In genomic region chr4:22733816-22734215, GRCh38 we compare ENCODE assay signal across 32 cellular contexts. TPM values are rescaled to one million over a fixed set of nuclear protein-coding genes. Genes with fewer than 3 reads are reported as not detected.
"Had no signal": no experiment of that assay in that cellular context is flagged by ENCODE, and none has a peak within 500 bp of the region (broad histone marks: within the 10 kb centered on the region; RNA-seq: fewer than 3 reads in every experiment).

No MANE protein-coding gene starts in this region.

- ATAC-seq: effector memory CD8-positive, alpha-beta T cell; esophagus mucosa; gastrocnemius medialis; heart right ventricle; left cardiac atrium; left lung; left ventricle myocardium superior; lower lobe of right lung; mucosa of descending colon; naive thymus-derived CD8-positive, alpha-beta T cell had no signal

- H3K36me3 ChIP-seq: esophagus squamous epithelium, gastrocnemius medialis, heart right ventricle, left lung, lower lobe of right lung had no signal

- H3K27ac Mint-ChIP-seq: dendritic cell treated with granulocyte-macrophage colony-stimulating factor and Interleukin-4, amounts not matched to agents 40 ng/mL and 50 ng/mL, for 4 days; effector memory CD8-positive, alpha-beta T cell; endodermal cell; mesothelial cell of epicardium; naive B cell; naive thymus-derived CD8-positive, alpha-beta T cell had no signal

- H3K4me3 ChIP-seq: esophagus squamous epithelium, gastrocnemius medialis, heart right ventricle, left lung, lower lobe of right lung, mucosa of descending colon had no signal

- FAIRE-seq: endometrium, keratinocyte had no signal

- H3K9me3 ChIP-seq: esophagus squamous epithelium, gastrocnemius medialis, heart right ventricle, left lung, lower lobe of right lung, mucosa of descending colon had no signal

- H3K27me3 Mint-ChIP-seq: dendritic cell treated with granulocyte-macrophage colony-stimulating factor and Interleukin-4, amounts not matched to agents 40 ng/mL and 50 ng/mL, for 4 days; effector memory CD8-positive, alpha-beta T cell had no signal

- H3K4me1 ChIP-seq: esophagus squamous epithelium, gastrocnemius medialis, heart right ventricle, left lung, lower lobe of right lung had no signal

- H3K9me3 Mint-ChIP-seq: dendritic cell treated with granulocyte-macrophage colony-stimulating factor and Interleukin-4, amounts not matched to agents 40 ng/mL and 50 ng/mL, for 4 days; endodermal cell; mesothelial cell of epicardium had no signal

- H3K36me3 Mint-ChIP-seq: mesothelial cell of epicardium; naive B cell; naive thymus-derived CD8-positive, alpha-beta T cell had no signal

- H3K4me3 Mint-ChIP-seq: dendritic cell treated with granulocyte-macrophage colony-stimulating factor and Interleukin-4, amounts not matched to agents 40 ng/mL and 50 ng/mL, for 4 days; effector memory CD8-positive, alpha-beta T cell; endodermal cell; mesothelial cell of epicardium; naive B cell; naive thymus-derived CD8-positive, alpha-beta T cell had no signal

- DNase-seq: cortex of kidney; effector CD8-positive, alpha-beta T cell; effector memory CD8-positive, alpha-beta T cell; endodermal cell; erythroblast; esophagus squamous epithelium; foreskin fibroblast; foreskin melanocyte; gastrocnemius medialis; glutamatergic neuron; head of caudate nucleus; heart right ventricle; hippocampal formation; left cardiac atrium; left lung; left ventricle myocardium superior; lower lobe of right lung; mesenchymal stem cell; mucosa of descending colon; naive B cell; naive thymus-derived CD8-positive, alpha-beta T cell had no signal

- H3K27me3 ChIP-seq: esophagus squamous epithelium, gastrocnemius medialis, heart right ventricle, left lung had no signal

- H3K4me1 Mint-ChIP-seq: endodermal cell; mesothelial cell of epicardium; naive B cell; naive thymus-derived CD8-positive, alpha-beta T cell had no signal

- H3K27ac ChIP-seq: epithelial cell of prostate, esophagus squamous epithelium, gastrocnemius medialis, heart right ventricle, left lung, lower lobe of right lung had no signal

RNA-seq across cellular contexts. Expression of gene GBA3, which starts 41.1 kb away (rescaled TPM):
- total RNA-seq: dermis microvascular lymphatic vessel endothelial cell; endodermal cell; esophagus squamous epithelium; glomerular endothelial cell; heart right ventricle; kidney epithelial cell; left cardiac atrium; left lung; left ventricle myocardium superior; lung microvascular endothelial cell; mesothelial cell of epicardium; myocyte; naive thymus-derived CD8-positive, alpha-beta T cell had no signal
- polyA plus RNA-seq: heart right ventricle, keratinocyte had no signal
